Comparison of ENCODE assay signal across 18 cellular contexts in the genomic region with DNA sequence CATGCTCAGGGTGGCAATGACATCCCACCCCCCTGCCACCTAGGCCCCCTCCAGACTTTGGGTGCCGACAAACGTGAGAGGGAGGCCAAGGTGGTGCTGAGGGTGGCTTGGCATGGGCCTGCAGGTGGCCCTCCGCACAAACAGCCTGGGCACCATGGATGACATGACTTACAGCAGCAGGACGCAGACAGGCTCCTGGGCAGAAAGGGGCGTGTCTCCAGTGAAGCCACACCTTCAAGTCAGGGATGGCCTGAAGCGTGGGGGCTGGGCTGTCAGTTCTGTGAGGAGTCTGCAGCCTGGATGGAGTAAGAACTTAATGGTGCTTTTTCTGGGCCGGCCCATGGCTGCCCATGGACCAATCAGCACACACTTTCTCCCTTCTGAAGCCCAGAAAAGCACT. TPM values are rescaled to one million over a fixed set of nuclear protein-coding genes. Genes with fewer than 3 reads are reported as not detected.
DNase-seq lines count a peak whose midpoint lies in the region; ATAC-seq and TF ChIP-seq lines count a peak whose summit lies in the region.
"Had no signal": no experiment of that assay in that cellular context is flagged by ENCODE, and none has a peak within 500 bp of the region (broad histone marks: within the 10 kb centered on the region; RNA-seq: fewer than 3 reads in every experiment).

No MANE protein-coding gene starts in this region.

- H4K20me1 ChIP-seq in MM.1S (ENCODE audit: insufficient read depth, low read length) = no peaks in the 10 kb centered on the region

- H3K36me3 ChIP-seq in MM.1S (replicated peaks; ENCODE audit: insufficient read depth, low read length) = no peaks in the 10 kb centered on the region

- H3K4me1 Mint-ChIP-seq in dendritic cell treated with granulocyte-macrophage colony-stimulating factor and Interleukin-4, amounts not matched to agents 40 ng/mL and 50 ng/mL, for 4 days (ENCODE audit: low read depth) = peaks cover 17% of the 10 kb centered on the region
- H3K4me1 Mint-ChIP-seq: natural killer cell had no signal

- no peaks in the 10 kb centered on the region for H3K79me2 ChIP-seq in MM.1S (ENCODE audit: low read length)

- H3K4me1 ChIP-seq in MM.1S (ENCODE audit: low read length) = no peaks in the 10 kb centered on the region
- H3K4me1 ChIP-seq: BLaER1 treated with 17β-estradiol and CSF1 and Interleukin-3, amounts not matched to agents 10 nM and 100 nM; heart left ventricle; thyroid gland had no signal

- TF ChIP-seq CTCF in MM.1S (IDR thresholded peaks at IDR 0.05; ENCODE audit: low read length) = no peak

- no peak overlapping the region for H3K4me3 ChIP-seq in MM.1S (ENCODE audit: low read length)
- H3K4me3 ChIP-seq: BLaER1 treated with 17β-estradiol and CSF1 and Interleukin-3, amounts not matched to agents 10 nM and 100 nM; heart left ventricle; thyroid gland had no signal

- H3K27ac ChIP-seq in MM.1S (ENCODE audit: low read length) = no peak overlapping the region
- H3K27ac ChIP-seq: BLaER1 treated with 17β-estradiol and CSF1 and Interleukin-3, amounts not matched to agents 10 nM and 100 nM; heart left ventricle; thyroid gland had no signal

- DNase-seq in ELF-1 (ENCODE audit: low read depth, low spot score) (peak; percentile 95), left lobe of liver (ENCODE audit: low spot score) (no peak), HuH-7.5 (ENCODE audit: low spot score) (no peak), MM.1S (no peak), retina (no peak)
- DNase-seq in stimulated activated CD4-positive, alpha-beta T cell treated with anti-CD3 and anti-CD28 coated beads, Interleukin-15, amount 100 ng/mL, for 24 hours = no peak
- DNase-seq: activated naive CD8-positive, alpha-beta T cell treated with anti-CD3 and anti-CD28 coated beads, Interleukin-2, amount 10 ng/mL, durations not matched to agents 7 days and 5 days; activated T-cell treated with anti-CD3 and anti-CD28 coated beads, Interleukin-2, amount 50 U/mL, for 1 hour; central memory CD4-positive, alpha-beta T cell; heart left ventricle; MV-4-11; natural killer cell; stimulated activated CD4-positive, alpha-beta T cell treated with anti-CD3 and anti-CD28 coated beads, Interleukin-2, amount 100 ng/mL, for 24 hours had no signal

- no peak for TF ChIP-seq EP300 in Ishikawa (IDR thresholded peaks at IDR 0.05; ENCODE audit: borderline replicate concordance)

- H3F3A ChIP-seq in MM.1S (ENCODE audit: insufficient read depth, low read length) = no peaks in the 10 kb centered on the region

- no peak overlapping the region for H3K9ac ChIP-seq in MM.1S (ENCODE audit: low read length)
- H3K9ac ChIP-seq: BLaER1 treated with 17β-estradiol and CSF1 and Interleukin-3, amounts not matched to agents 10 nM and 100 nM had no signal

- no peaks in the 10 kb centered on the region for H3K9me3 ChIP-seq in MM.1S (replicated peaks; ENCODE audit: insufficient read depth, low read length)
- H3K9me3 ChIP-seq: thyroid gland had no signal

- intact Hi-C loops in dendritic cell treated with granulocyte-macrophage colony-stimulating factor and Interleukin-4, amounts not matched to agents 40 ng/mL and 50 ng/mL, for 4 days (cut with micrococcal nuclease) = loop anchor here (5.0 kb wide), 1 partner anchor 33 kb away; a partner anchor contains a TSS

- H3K9me3 Mint-ChIP-seq in dendritic cell treated with granulocyte-macrophage colony-stimulating factor and Interleukin-4, amounts not matched to agents 40 ng/mL and 50 ng/mL, for 4 days = peaks cover 35% of the 10 kb centered on the region

- H3K36me3 Mint-ChIP-seq in dendritic cell treated with granulocyte-macrophage colony-stimulating factor and Interleukin-4, amounts not matched to agents 40 ng/mL and 50 ng/mL, for 4 days (ENCODE audit: low read depth) = peaks cover 16% of the 10 kb centered on the region
- H3K36me3 Mint-ChIP-seq: natural killer cell had no signal

- peak overlapping the region; percentile 20 for H3K27ac Mint-ChIP-seq in dendritic cell treated with granulocyte-macrophage colony-stimulating factor and Interleukin-4, amounts not matched to agents 40 ng/mL and 50 ng/mL, for 4 days
- H3K27ac Mint-ChIP-seq: activated naive CD8-positive, alpha-beta T cell treated with anti-CD3 and anti-CD28 coated beads, Interleukin-2, amount 10 ng/mL, durations not matched to agents 7 days and 5 days; natural killer cell; T-helper 1 cell treated with Interleukin-12 subunit alpha and Interleukin-12 subunit beta and Interleukin-4 antibody, amounts not matched to agents 30 μg/mL and 1 μg/mL, for 36 hours had no signal

- H3K27me3 ChIP-seq in MM.1S (replicated peaks; ENCODE audit: insufficient read depth, low read length) = no peaks in the 10 kb centered on the region
- H3K27me3 ChIP-seq: BLaER1 treated with 17β-estradiol and CSF1 and Interleukin-3, amounts not matched to agents 10 nM and 100 nM; heart left ventricle; thyroid gland had no signal

- peak; percentile 18; the same call in 1 of the 2 replicates for TF ChIP-seq RAD21 in Ishikawa (IDR thresholded peaks at IDR 0.05; ENCODE audit: low read depth)

- H3K27me3 Mint-ChIP-seq in dendritic cell treated with granulocyte-macrophage colony-stimulating factor and Interleukin-4, amounts not matched to agents 40 ng/mL and 50 ng/mL, for 4 days = peaks cover 5% of the 10 kb centered on the region

- no peak overlapping the region for H2AFZ ChIP-seq in MM.1S (ENCODE audit: low read length)

- peak; percentile 32 for ATAC-seq in left lobe of liver
- ATAC-seq: heart left ventricle, natural killer cell had no signal

- H3K9me2 ChIP-seq in MM.1S (replicated peaks; ENCODE audit: insufficient read depth, low read length) = no peaks in the 10 kb centered on the region

- H3K4me3 Mint-ChIP-seq in dendritic cell treated with granulocyte-macrophage colony-stimulating factor and Interleukin-4, amounts not matched to agents 40 ng/mL and 50 ng/mL, for 4 days = no peak overlapping the region
- H3K4me3 Mint-ChIP-seq: activated naive CD8-positive, alpha-beta T cell treated with anti-CD3 and anti-CD28 coated beads, Interleukin-2, amount 10 ng/mL, durations not matched to agents 7 days and 5 days; natural killer cell; T-helper 1 cell treated with Interleukin-12 subunit alpha and Interleukin-12 subunit beta and Interleukin-4 antibody, amounts not matched to agents 30 μg/mL and 1 μg/mL, for 36 hours had no signal

- no peak overlapping the region for H3K4me2 ChIP-seq in MM.1S (ENCODE audit: low read depth, low read length)
- H3K4me2 ChIP-seq: BLaER1 treated with 17β-estradiol and CSF1 and Interleukin-3, amounts not matched to agents 10 nM and 100 nM had no signal

TF ChIP-seq in Ishikawa, 13 proteins besides CTCF, POLR2A, EP300 and RAD21:
- TF ChIP-seq NFIC (IDR thresholded peaks at IDR 0.05) (no peak), CEBPB (IDR thresholded peaks at IDR 0.05) (no peak)

RNA-seq across cellular contexts. Expression of a gene that starts 25.3 kb away (rescaled TPM):
- 28.9 TPM for total RNA-seq in left lobe of liver

RNA-seq across cellular contexts. Expression of a gene that starts 34.5 kb away (rescaled TPM):
- total RNA-seq in left lobe of liver = 39.2 TPM
